Comparison of ENCODE assay signal across 32 cellular contexts in genomic region chr3:31953636-31954035, GRCh38. TPM values are rescaled to one million over a fixed set of nuclear protein-coding genes. Genes with fewer than 3 reads are reported as not detected.
"Had no signal": no experiment of that assay in that cellular context is flagged by ENCODE, and none has a peak within 500 bp of the region (broad histone marks: within the 10 kb centered on the region; RNA-seq: fewer than 3 reads in every experiment).

No MANE protein-coding gene starts in this region.

- H3K4me2 ChIP-seq: hepatocyte had no signal

- H3K4me1 Mint-ChIP-seq: activated CD4-positive, alpha-beta T cell treated with anti-CD3 and anti-CD28 coated beads for 36 hours; activated naive CD8-positive, alpha-beta T cell treated with anti-CD3 and anti-CD28 coated beads for 36 hours had no signal

- H3K27ac Mint-ChIP-seq: activated CD4-positive, alpha-beta T cell treated with anti-CD3 and anti-CD28 coated beads for 36 hours; activated naive CD8-positive, alpha-beta T cell treated with anti-CD3 and anti-CD28 coated beads for 36 hours; activated T-cell treated with anti-CD3 and anti-CD28 coated beads, Interleukin-2, amount 50 U/mL, for 72 hours; brain; effector memory CD8-positive, alpha-beta T cell; mesothelial cell of epicardium; naive thymus-derived CD4-positive, alpha-beta T cell; T-helper 2 cell treated with Interferon-gamma antibody and Interleukin-4, amounts not matched to agents 5 μg/mL and 100 μg/mL, for 36 hours had no signal

- H3K79me2 ChIP-seq: parathyroid adenoma had no signal

- ATAC-seq: activated CD4-positive, alpha-beta T cell treated with anti-CD3 and anti-CD28 coated beads for 36 hours; activated T-cell treated with anti-CD3 and anti-CD28 coated beads, Interleukin-2, amount 50 U/mL, for 72 hours; effector memory CD8-positive, alpha-beta T cell; gastroesophageal sphincter; naive thymus-derived CD4-positive, alpha-beta T cell; psoas muscle had no signal

- H3K4me3 Mint-ChIP-seq: activated CD4-positive, alpha-beta T cell treated with anti-CD3 and anti-CD28 coated beads for 36 hours; activated naive CD8-positive, alpha-beta T cell treated with anti-CD3 and anti-CD28 coated beads for 36 hours; activated T-cell treated with anti-CD3 and anti-CD28 coated beads, Interleukin-2, amount 50 U/mL, for 72 hours; brain; effector memory CD8-positive, alpha-beta T cell; mesothelial cell of epicardium; naive thymus-derived CD4-positive, alpha-beta T cell; T-helper 2 cell treated with Interferon-gamma antibody and Interleukin-4, amounts not matched to agents 5 μg/mL and 100 μg/mL, for 36 hours had no signal

- H2AFZ ChIP-seq: hepatocyte, parathyroid adenoma had no signal

- H3K36me3 ChIP-seq: adrenal gland, ascending aorta, gastroesophageal sphincter, left ventricle myocardium inferior, sigmoid colon, thoracic aorta had no signal

- FAIRE-seq: small intestine, urothelium cell line had no signal

- H3K4me3 ChIP-seq: adrenal gland, ascending aorta, gastroesophageal sphincter, hepatocyte, left ventricle myocardium inferior, lung, psoas muscle, sigmoid colon, thoracic aorta had no signal

- H3K27me3 ChIP-seq: adrenal gland, ascending aorta, gastroesophageal sphincter, hepatocyte, sigmoid colon had no signal

- H3K4me1 ChIP-seq: parathyroid adenoma had no signal

- DNase-seq: activated CD4-positive, alpha-beta T cell treated with anti-CD3 and anti-CD28 coated beads for 36 hours; activated CD4-positive, CD25-positive, alpha-beta regulatory T cell; activated naive CD4-positive, alpha-beta T cell treated with Interleukin-2 at 50 U/mL for 16 hours; activated naive CD8-positive, alpha-beta T cell treated with anti-CD3 and anti-CD28 coated beads for 36 hours; activated T-cell treated with anti-CD3 and anti-CD28 coated beads for 4 hours; activated T-cell treated with anti-CD3 and anti-CD28 coated beads, Interleukin-2, amount 50 U/mL, for 72 hours; adrenal gland; cortex of kidney; effector memory CD8-positive, alpha-beta T cell; erythroblast; islet precursor cell; left ventricle myocardium inferior; naive thymus-derived CD4-positive, alpha-beta T cell; nucleus accumbens; psoas muscle; sigmoid colon; small intestine; stimulated activated CD4-positive, alpha-beta T cell treated with anti-CD3 and anti-CD28 coated beads, Interleukin-15, amount 100 ng/mL, for 24 hours; stimulated activated CD4-positive, alpha-beta T cell treated with anti-CD3 and anti-CD28 coated beads, Interleukin-2, amount 100 ng/mL, for 24 hours; stimulated activated naive CD4-positive, alpha-beta T cell treated with Interleukin-2 at 50 U/mL for 16 hours; T-helper 1 cell; trophoblast cell had no signal

- H3K9ac ChIP-seq: parathyroid adenoma had no signal

- H3K27ac ChIP-seq: adrenal gland, ascending aorta, gastroesophageal sphincter, hepatocyte, left ventricle myocardium inferior, parathyroid adenoma, psoas muscle, sigmoid colon, thoracic aorta had no signal

- H3K9me3 ChIP-seq: adrenal gland, thoracic aorta had no signal

RNA-seq across cellular contexts. Expression of gene ZNF860, which starts 27.9 kb away (rescaled TPM):
- total RNA-seq: psoas muscle had no signal
- polyA plus RNA-seq: naive thymus-derived CD4-positive, alpha-beta T cell had no signal
